In the genomic region with DNA sequence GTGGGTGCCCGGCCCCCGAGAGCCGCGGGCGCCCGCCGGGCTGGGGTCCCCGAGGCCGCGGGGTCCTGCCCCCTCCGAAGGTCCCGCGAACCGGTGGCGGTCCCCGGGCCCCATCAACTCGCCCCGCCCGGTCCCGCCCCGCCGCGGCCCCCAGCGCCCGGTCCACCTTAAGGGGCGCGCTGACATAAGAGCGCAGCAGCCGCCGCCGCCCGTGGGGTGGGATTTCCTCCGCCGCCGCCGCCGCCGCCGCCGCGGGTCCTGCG, we compare ENCODE assay signal across 8 cellular contexts. TPM values are rescaled to one million over a fixed set of nuclear protein-coding genes. Genes with fewer than 3 reads are reported as not detected.
A peak's percentile ranks its signal among the peaks of the same experiment; 100 is the strongest.
DNase-seq lines count a peak whose midpoint lies in the region; ATAC-seq and TF ChIP-seq lines count a peak whose summit lies in the region.

A gene with protein sequence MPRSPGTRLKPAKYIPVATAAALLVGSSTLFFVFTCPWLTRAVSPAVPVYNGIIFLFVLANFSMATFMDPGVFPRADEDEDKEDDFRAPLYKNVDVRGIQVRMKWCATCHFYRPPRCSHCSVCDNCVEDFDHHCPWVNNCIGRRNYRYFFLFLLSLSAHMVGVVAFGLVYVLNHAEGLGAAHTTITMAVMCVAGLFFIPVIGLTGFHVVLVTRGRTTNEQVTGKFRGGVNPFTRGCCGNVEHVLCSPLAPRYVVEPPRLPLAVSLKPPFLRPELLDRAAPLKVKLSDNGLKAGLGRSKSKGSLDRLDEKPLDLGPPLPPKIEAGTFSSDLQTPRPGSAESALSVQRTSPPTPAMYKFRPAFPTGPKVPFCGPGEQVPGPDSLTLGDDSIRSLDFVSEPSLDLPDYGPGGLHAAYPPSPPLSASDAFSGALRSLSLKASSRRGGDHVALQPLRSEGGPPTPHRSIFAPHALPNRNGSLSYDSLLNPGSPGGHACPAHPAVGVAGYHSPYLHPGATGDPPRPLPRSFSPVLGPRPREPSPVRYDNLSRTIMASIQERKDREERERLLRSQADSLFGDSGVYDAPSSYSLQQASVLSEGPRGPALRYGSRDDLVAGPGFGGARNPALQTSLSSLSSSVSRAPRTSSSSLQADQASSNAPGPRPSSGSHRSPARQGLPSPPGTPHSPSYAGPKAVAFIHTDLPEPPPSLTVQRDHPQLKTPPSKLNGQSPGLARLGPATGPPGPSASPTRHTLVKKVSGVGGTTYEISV (plus strand): TSS at position 212 of the 263 bp plus-strand sequence. CDS start 144 bp downstream, outside the sequence.

- ATAC-seq in GM19035 (IDR thresholded peaks at IDR 0.05; ENCODE audit: unreplicated experiment): peak; percentile 49
- peak; percentile 73 to 77 for ATAC-seq in activated T-cell treated with anti-CD3 and anti-CD28 coated beads, Interleukin-2, amount 50 U/mL, for 4 hours
- ATAC-seq in HG03196 (IDR thresholded peaks at IDR 0.05; ENCODE audit: unreplicated experiment): no peak

- peaks cover 36% of the 10 kb centered on the region for H3K4me1 Mint-ChIP-seq in activated T-cell treated with anti-CD3 and anti-CD28 coated beads, Interleukin-2, amount 50 U/mL, for 4 hours (ENCODE audit: low read depth)
- peaks cover 13% of the 10 kb centered on the region for H3K4me1 Mint-ChIP-seq in neural progenitor cell

- H3F3A ChIP-seq in neural progenitor cell (ENCODE audit: low read depth): peaks cover 48% of the 10 kb centered on the region

- no peak within 1 kb of the TSS for H3K27ac Mint-ChIP-seq in neural progenitor cell

- peak within 1 kb of the TSS; percentile 68 for H2AFZ ChIP-seq in neural progenitor cell (replicated peaks)

- peak within 1 kb of the TSS; percentile 80 for H3K4me3 Mint-ChIP-seq in activated T-cell treated with anti-CD3 and anti-CD28 coated beads, Interleukin-2, amount 50 U/mL, for 4 hours
- peak within 1 kb of the TSS; percentile 83 for H3K4me3 Mint-ChIP-seq in neural progenitor cell

- no peaks in the 10 kb centered on the region for H3K36me3 ChIP-seq in neural progenitor cell

- no peaks in the 10 kb centered on the region for H3K9me3 ChIP-seq in neural progenitor cell (ENCODE audit: low read depth)

- peak within 1 kb of the TSS; percentile 7 for H3K27ac ChIP-seq in neural progenitor cell

- no peak within 1 kb of the TSS for H3K9ac ChIP-seq in neural progenitor cell

- no peaks in the 10 kb centered on the region for H3K27me3 ChIP-seq in neural progenitor cell

- H3K4me2 ChIP-seq in neural progenitor cell: peak within 1 kb of the TSS; percentile 96

- no peak for TF ChIP-seq CTCF in fibroblast of pulmonary artery (IDR thresholded peaks at IDR 0.05; ENCODE audit: low read length, missing control alignments)
- TF ChIP-seq CTCF in neural progenitor cell (IDR thresholded peaks at IDR 0.05): no peak

- DNase-seq in HT-29 (ENCODE audit: low spot score): no peak
- peak; percentile 40 for DNase-seq in activated T-cell treated with anti-CD3 and anti-CD28 coated beads, Interleukin-2, amount 50 U/mL, for 4 hours
- DNase-seq in fibroblast of pulmonary artery (ENCODE audit: low read depth): no peak
- no peak for DNase-seq in neural progenitor cell (ENCODE audit: low spot score)
- no peak for DNase-seq in amniotic stem cell (lab: John Stamatoyannopoulos, UW)
- DNase-seq in middle frontal gyrus (ENCODE audit: extremely low spot score, low spot score): no peak

- H4K20me1 ChIP-seq in neural progenitor cell (ENCODE audit: low read depth): peaks cover 65% of the 10 kb centered on the region

- no peaks in the 10 kb centered on the region for H3K9me3 Mint-ChIP-seq in activated T-cell treated with anti-CD3 and anti-CD28 coated beads, Interleukin-2, amount 50 U/mL, for 4 hours
- no peaks in the 10 kb centered on the region for H3K9me3 Mint-ChIP-seq in neural progenitor cell

- H3K79me2 ChIP-seq in neural progenitor cell (ENCODE audit: low read depth): peaks cover 14% of the 10 kb centered on the region

- H3K4me3 ChIP-seq in fibroblast of pulmonary artery (replicated peaks; ENCODE audit: low read depth, low read length) (peak within 1 kb of the TSS; percentile 76), neural progenitor cell (peak within 1 kb of the TSS; percentile 95)

- H3K36me3 Mint-ChIP-seq in activated T-cell treated with anti-CD3 and anti-CD28 coated beads, Interleukin-2, amount 50 U/mL, for 4 hours (ENCODE audit: insufficient read depth): peaks cover 5% of the 10 kb centered on the region
- peaks cover 5% of the 10 kb centered on the region for H3K36me3 Mint-ChIP-seq in neural progenitor cell

- peaks cover 8% of the 10 kb centered on the region for H3K4me1 ChIP-seq in neural progenitor cell

- H3K27me3 Mint-ChIP-seq in activated T-cell treated with anti-CD3 and anti-CD28 coated beads, Interleukin-2, amount 50 U/mL, for 4 hours (ENCODE audit: low read depth): no peaks in the 10 kb centered on the region
- H3K27me3 Mint-ChIP-seq in neural progenitor cell (ENCODE audit: insufficient read depth, low read depth): peaks cover 5% of the 10 kb centered on the region

RNA-seq across cellular contexts. Expression of the gene that starts here (rescaled TPM):
- 62.9 and 94.8 TPM in 2 replicates for total RNA-seq in HT-29 (2014; rRNA removed; shearing (Covaris generic))
- total RNA-seq in activated T-cell treated with anti-CD3 and anti-CD28 coated beads, Interleukin-2, amount 50 U/mL, for 4 hours: 10 to 100 TPM; 88.2 to 99.5 (median 89.5) TPM
- 7.1 and 11.4 TPM in 2 replicates for total RNA-seq in neural progenitor cell (ENCODE audit: low replicate concordance)
